27 cellular contexts compared by ENCODE assay signal in the genomic region with DNA sequence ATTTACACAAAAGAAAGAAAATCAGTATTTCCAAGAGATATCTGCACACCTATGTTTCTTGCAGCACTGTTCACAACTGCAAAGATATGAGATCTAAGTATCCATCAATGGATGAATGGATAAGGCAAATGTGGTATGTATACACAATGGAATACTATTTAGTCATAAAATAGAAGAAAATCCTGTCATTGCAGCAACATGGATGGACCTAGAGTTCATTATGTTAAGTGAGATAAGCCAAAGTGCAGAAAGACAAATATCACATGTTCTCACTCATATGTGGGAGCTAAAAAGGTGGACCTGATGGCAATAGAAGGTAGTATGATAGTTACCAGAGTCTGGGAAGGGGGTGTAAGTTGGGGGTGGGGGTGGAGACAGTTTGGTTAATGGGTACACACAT.
"Had no signal": no experiment of that assay in that cellular context is flagged by ENCODE, and none has a peak within 500 bp of the region (broad histone marks: within the 10 kb centered on the region; RNA-seq: fewer than 3 reads in every experiment).

No MANE protein-coding gene starts in this region.

- DNase-seq: stimulated activated CD4-positive, alpha-beta T cell treated with anti-CD3 and anti-CD28 coated beads, Interleukin-2, amount 100 ng/mL, for 48 hours; stimulated activated CD4-positive, alpha-beta T cell treated with anti-CD3 and anti-CD28 coated beads, Interleukin-4, amount 100 ng/mL, for 1 hour; stimulated activated CD4-positive, alpha-beta T cell treated with anti-CD3 and anti-CD28 coated beads, Interleukin-4, amount 100 ng/mL, for 24 hours; stimulated activated CD4-positive, alpha-beta T cell treated with anti-CD3 and anti-CD28 coated beads, Interleukin-4, amount 100 ng/mL, for 4 hours; stimulated activated CD8-positive, alpha-beta memory T cell treated with anti-CD3 and anti-CD28 coated beads, Interleukin-4, amount 100 ng/mL, for 48 hours; stimulated activated naive B cell treated with anti-CD40 and anti-IgM and Interleukin-4, amounts not matched to agents 10 μg/mL and 1 μg/mL and 100 μg/mL, for 72 hours; stimulated activated naive CD4-positive, alpha-beta T cell; stimulated activated naive CD4-positive, alpha-beta T cell treated with Interleukin-2 at 50 U/mL for 16 hours; stimulated activated naive CD8-positive, alpha-beta T cell treated with anti-CD3 and anti-CD28 coated beads, Interleukin-15, amount 100 ng/mL, for 72 hours; stimulated activated naive CD8-positive, alpha-beta T cell treated with anti-CD3 and anti-CD28 coated beads, Interleukin-15, Interleukin-2, amounts not matched to agents 100 U/mL and 50 U/mL, for 24 hours; stomach; substantia nigra; testis; thyroid gland; tibial artery; transverse colon; trophoblast cell; upper lobe of left lung; upper lobe of right lung; uterus had no signal

- H3K27ac ChIP-seq: stomach, suprapubic skin, testis, thoracic aorta, thyroid gland, tibial artery, tibial nerve, transverse colon, upper lobe of left lung, upper lobe of right lung, uterus, vagina had no signal

- H3K27me3 ChIP-seq: stomach, suprapubic skin, testis, thyroid gland, tibial artery, tibial nerve, transverse colon, upper lobe of left lung, upper lobe of right lung, uterus, vagina had no signal

- H3K4me1 ChIP-seq: stomach, suprapubic skin, testis, thyroid gland, tibial artery, tibial nerve, transverse colon, upper lobe of left lung, upper lobe of right lung, uterus, vagina had no signal

- FAIRE-seq: urothelium cell line had no signal

- ATAC-seq: stimulated activated effector memory CD8-positive, alpha-beta T cell treated with anti-CD3 and anti-CD28 coated beads, Interleukin-12 subunit alpha, Interleukin-12 subunit beta, amount 100 ng/mL, for 72 hours; stimulated activated memory B cell treated with anti-CD40 and anti-IgM and Interleukin-4, amounts not matched to agents 10 μg/mL and 1 μg/mL and 100 μg/mL, for 72 hours; stimulated activated naive B cell treated with anti-CD40 and anti-IgM and Interleukin-4, amounts not matched to agents 10 μg/mL and 1 μg/mL and 100 μg/mL, for 72 hours; stimulated activated naive CD8-positive, alpha-beta T cell treated with anti-CD3 and anti-CD28 coated beads, Interleukin-15, amount 100 ng/mL, for 72 hours; stimulated activated naive CD8-positive, alpha-beta T cell treated with anti-CD3 and anti-CD28 coated beads, Interleukin-15, Interleukin-2, amounts not matched to agents 100 U/mL and 50 U/mL, for 24 hours; upper lobe of right lung had no signal

- H3K9me3 ChIP-seq: stomach, suprapubic skin, testis, thoracic aorta, thyroid gland, tibial nerve, transverse colon, upper lobe of left lung, upper lobe of right lung, uterus, vagina had no signal

- H3K4me3 ChIP-seq: stomach, suprapubic skin, testis, thoracic aorta, thyroid gland, tibial artery, tibial nerve, transverse colon, upper lobe of left lung, upper lobe of right lung, uterus, vagina had no signal

- H3K36me3 ChIP-seq: stomach, suprapubic skin, thoracic aorta, thyroid gland, tibial artery, tibial nerve, transverse colon, upper lobe of left lung, upper lobe of right lung, uterus, vagina had no signal
